Comparison of ENCODE assay signal across 12 cellular contexts in the genomic region with DNA sequence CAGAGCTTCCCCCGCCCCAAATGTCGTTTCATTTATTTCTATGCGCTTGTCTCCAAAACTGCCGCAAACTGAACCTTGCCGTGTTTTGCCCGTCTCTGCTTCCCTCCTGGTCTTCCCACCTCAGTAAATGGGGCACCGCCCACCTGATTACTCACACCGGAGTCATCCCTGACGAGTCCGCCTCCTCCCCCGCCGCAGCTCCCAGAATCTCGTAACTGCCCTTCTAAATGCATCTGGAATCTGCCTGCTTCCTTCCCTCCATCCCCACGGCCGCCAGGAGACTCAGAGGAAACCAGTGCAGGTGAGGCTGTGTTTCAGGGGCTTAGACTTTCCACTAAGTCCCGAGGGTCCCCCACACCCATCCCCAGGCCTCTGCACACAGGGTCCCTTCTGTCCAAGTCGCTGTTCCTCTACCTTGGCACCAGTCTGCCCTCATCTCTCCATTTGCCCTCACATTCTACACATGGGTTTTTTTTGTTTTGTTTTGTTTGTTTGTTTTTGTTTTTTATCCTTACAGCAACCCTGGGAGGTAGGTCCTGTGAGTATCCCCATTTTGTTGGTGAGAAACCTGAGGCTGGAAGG.
DNase-seq lines count a peak whose midpoint lies in the region; ATAC-seq, FAIRE-seq and TF ChIP-seq lines count a peak whose summit lies in the region.
"Had no signal": no experiment of that assay in that cellular context is flagged by ENCODE, and none has a peak within 500 bp of the region (broad histone marks: within the 10 kb centered on the region; RNA-seq: fewer than 3 reads in every experiment).

No MANE protein-coding gene starts in this region.

- ATAC-seq in CD4-positive, alpha-beta T cell (ENCODE audit: poor library complexity), result no peak
- no peak for ATAC-seq in psoas muscle
- ATAC-seq: heart left ventricle had no signal

- H3K4me1 Mint-ChIP-seq in HFFc6 (ENCODE audit: low read depth) (peaks cover 14% of the 10 kb centered on the region), astrocyte (ENCODE audit: low read depth, unreplicated experiment) (peaks cover 11% of the 10 kb centered on the region), progenitor cell of endocrine pancreas (ENCODE audit: low read depth) (peaks cover 2% of the 10 kb centered on the region)
- no peaks in the 10 kb centered on the region for H3K4me1 Mint-ChIP-seq in CD4-positive, alpha-beta T cell (ENCODE audit: low read depth)

- H3K79me2 ChIP-seq in astrocyte (ENCODE audit: insufficient read depth, low read length), result no peaks in the 10 kb centered on the region

- no peak for FAIRE-seq in astrocyte (lab: Jason Lieb, UNC)

- peak overlapping the region; percentile 78 for H3K4me2 ChIP-seq in astrocyte (ENCODE audit: low read length)

- peaks cover 6% of the 10 kb centered on the region; the same call in 1 of the 2 replicates for H3K36me3 Mint-ChIP-seq in HFFc6 (ENCODE audit: low read depth)
- H3K36me3 Mint-ChIP-seq in astrocyte (ENCODE audit: low read depth, unreplicated experiment), result no peaks in the 10 kb centered on the region
- no peaks in the 10 kb centered on the region for H3K36me3 Mint-ChIP-seq in CD4-positive, alpha-beta T cell (ENCODE audit: low read depth)
- H3K36me3 Mint-ChIP-seq in progenitor cell of endocrine pancreas (ENCODE audit: insufficient read depth), result no peaks in the 10 kb centered on the region
- H3K36me3 Mint-ChIP-seq: type B pancreatic cell had no signal

- H3K4me3 Mint-ChIP-seq in HFFc6 (peak overlapping the region; percentile 53; the same call in 1 of the 2 replicates), astrocyte (ENCODE audit: unreplicated experiment) (peak overlapping the region; percentile 11), progenitor cell of endocrine pancreas (ENCODE audit: low read depth) (no peak overlapping the region)
- H3K4me3 Mint-ChIP-seq in CD4-positive, alpha-beta T cell, result no peak overlapping the region
- H3K4me3 Mint-ChIP-seq: type B pancreatic cell had no signal

- H3K4me1 ChIP-seq in astrocyte (ENCODE audit: insufficient read depth, low read length) (peaks cover 15% of the 10 kb centered on the region), psoas muscle (no peaks in the 10 kb centered on the region)
- H3K4me1 ChIP-seq: heart left ventricle had no signal

- H3K36me3 ChIP-seq in astrocyte (ENCODE audit: insufficient read depth, low read length) (no peaks in the 10 kb centered on the region), psoas muscle (ENCODE audit: insufficient read depth in 1 of 2, low read depth in 1 of 2) (no peaks in the 10 kb centered on the region)
- H3K36me3 ChIP-seq: heart left ventricle had no signal

- H3K27me3 Mint-ChIP-seq in HFFc6 (ENCODE audit: insufficient read depth), result peaks cover 28% of the 10 kb centered on the region
- H3K27me3 Mint-ChIP-seq in astrocyte (ENCODE audit: low read depth, unreplicated experiment), result peaks cover 16% of the 10 kb centered on the region
- H3K27me3 Mint-ChIP-seq in CD4-positive, alpha-beta T cell, result peaks cover 50% of the 10 kb centered on the region
- H3K27me3 Mint-ChIP-seq in progenitor cell of endocrine pancreas, result peaks cover 51% of the 10 kb centered on the region

- DNase-seq in CD1c-positive myeloid dendritic cell (ENCODE audit: extremely low spot score) (peak; percentile 6), HFFc6 (peak; percentile 45), astrocyte (ENCODE audit: low read depth) (peak; percentile 79), islet precursor cell (peak; percentile 96), psoas muscle (no peak), HuH-7 (ENCODE audit: low spot score) (no peak), progenitor cell of endocrine pancreas (ENCODE audit: low spot score, unreplicated experiment) (no peak)
- no peak for DNase-seq in CD4-positive, alpha-beta T cell
- DNase-seq: heart left ventricle, MM.1S had no signal

- no peak overlapping the region for H2AFZ ChIP-seq in astrocyte (ENCODE audit: low read depth, low read length)

- no peaks in the 10 kb centered on the region for H4K20me1 ChIP-seq in astrocyte (ENCODE audit: insufficient read depth, low read length)

- TF ChIP-seq CTCF in HFFc6 (IDR thresholded peaks at IDR 0.05), result no peak
- TF ChIP-seq CTCF in astrocyte (IDR thresholded peaks at IDR 0.05; ENCODE audit: insufficient read depth, low read depth, low read length), result no peak
- no peak for TF ChIP-seq CTCF in CD4-positive, alpha-beta T cell (IDR thresholded peaks at IDR 0.05)
- TF ChIP-seq CTCF in psoas muscle (IDR thresholded peaks at IDR 0.05), result no peak
- TF ChIP-seq CTCF in progenitor cell of endocrine pancreas (IDR thresholded peaks at IDR 0.05; ENCODE audit: unreplicated experiment), result no peak

- peak overlapping the region; percentile 15 for H3K27ac ChIP-seq in astrocyte (ENCODE audit: low read depth, low read length)
- no peak overlapping the region for H3K27ac ChIP-seq in CD4-positive, alpha-beta T cell (ENCODE audit: low read depth, low read length)
- H3K27ac ChIP-seq in psoas muscle, result no peak overlapping the region
- H3K27ac ChIP-seq: heart left ventricle, SK-N-MC had no signal

- H3K27ac Mint-ChIP-seq in HFFc6, result no peak overlapping the region
- H3K27ac Mint-ChIP-seq in astrocyte (ENCODE audit: unreplicated experiment), result peak overlapping the region; percentile 30
- H3K27ac Mint-ChIP-seq in CD4-positive, alpha-beta T cell, result no peak overlapping the region
- no peak overlapping the region for H3K27ac Mint-ChIP-seq in progenitor cell of endocrine pancreas
- H3K27ac Mint-ChIP-seq: type B pancreatic cell had no signal

- H3K9me3 ChIP-seq in astrocyte (ENCODE audit: insufficient read depth, low read depth, low read length), result no peaks in the 10 kb centered on the region
- H3K9me3 ChIP-seq in CD4-positive, alpha-beta T cell (ENCODE audit: control insufficient read depth, low read length), result no peaks in the 10 kb centered on the region
- H3K9me3 ChIP-seq in psoas muscle, result no peaks in the 10 kb centered on the region

- H3K9ac ChIP-seq in astrocyte (ENCODE audit: low read length), result peak overlapping the region; percentile 51

- POLR2A ChIA-PET in CD4-positive, alpha-beta T cell (lab: Charles Lee), result no interaction called here

- H3K4me3 ChIP-seq in astrocyte (ENCODE audit: insufficient read depth, low read depth, low read length) (no peak overlapping the region), psoas muscle (no peak overlapping the region)
- H3K4me3 ChIP-seq: heart left ventricle, SK-N-MC had no signal

- H3K9me3 Mint-ChIP-seq in HFFc6 (peaks cover 6% of the 10 kb centered on the region), astrocyte (ENCODE audit: unreplicated experiment) (peaks cover 3% of the 10 kb centered on the region), progenitor cell of endocrine pancreas (ENCODE audit: low read depth) (peaks cover 9% of the 10 kb centered on the region)
- peaks cover 10% of the 10 kb centered on the region for H3K9me3 Mint-ChIP-seq in CD4-positive, alpha-beta T cell

- 35 to 43% (median 37%) methylated on average over 17 of the region's 17 CpGs for WGBS in psoas muscle, 3 donors

- intact Hi-C loops in CD4-positive, alpha-beta T cell (cut with DNase I, micrococcal nuclease), result loop anchor here in 1 of 2 experiments (5.0 kb wide), 1 partner anchor 1395 kb away; no protein-coding TSS in a partner anchor
- intact Hi-C loops in psoas muscle (cut with DNase I), result no loop called here

- peaks cover 13% of the 10 kb centered on the region for H3K27me3 ChIP-seq in astrocyte (ENCODE audit: insufficient read depth, low read length)
- peaks cover 13% of the 10 kb centered on the region for H3K27me3 ChIP-seq in CD4-positive, alpha-beta T cell (ENCODE audit: control insufficient read depth, insufficient read depth, low read length)
- H3K27me3 ChIP-seq in psoas muscle (ENCODE audit: insufficient read depth in 3 of 3, low read length in 2 of 3), result peaks cover 0 to 63% (median 7%) of the 10 kb centered on the region in 3 donors

- CTCF ChIA-PET in CD4-positive, alpha-beta T cell (lab: Charles Lee), result no interaction called here

Comparison
In these comparisons a context has a peak if more than half of its experiments do, and no peak if none do; other contexts are left out.
1. DNase-seq: peak in CD1c-positive myeloid dendritic cell (single experiment), HFFc6 (single experiment), astrocyte (single experiment) and islet precursor cell (single experiment); none in CD4-positive, alpha-beta T cell (0 of 10), psoas muscle (0 of 2), HuH-7 (single experiment) and progenitor cell of endocrine pancreas (single experiment).
2. H3K4me3 Mint-ChIP-seq: peak in HFFc6 (single experiment) and astrocyte (single experiment); none in CD4-positive, alpha-beta T cell (single experiment) and progenitor cell of endocrine pancreas (single experiment).